Comparison of ENCODE assay signal across 8 cellular contexts in the genomic region with DNA sequence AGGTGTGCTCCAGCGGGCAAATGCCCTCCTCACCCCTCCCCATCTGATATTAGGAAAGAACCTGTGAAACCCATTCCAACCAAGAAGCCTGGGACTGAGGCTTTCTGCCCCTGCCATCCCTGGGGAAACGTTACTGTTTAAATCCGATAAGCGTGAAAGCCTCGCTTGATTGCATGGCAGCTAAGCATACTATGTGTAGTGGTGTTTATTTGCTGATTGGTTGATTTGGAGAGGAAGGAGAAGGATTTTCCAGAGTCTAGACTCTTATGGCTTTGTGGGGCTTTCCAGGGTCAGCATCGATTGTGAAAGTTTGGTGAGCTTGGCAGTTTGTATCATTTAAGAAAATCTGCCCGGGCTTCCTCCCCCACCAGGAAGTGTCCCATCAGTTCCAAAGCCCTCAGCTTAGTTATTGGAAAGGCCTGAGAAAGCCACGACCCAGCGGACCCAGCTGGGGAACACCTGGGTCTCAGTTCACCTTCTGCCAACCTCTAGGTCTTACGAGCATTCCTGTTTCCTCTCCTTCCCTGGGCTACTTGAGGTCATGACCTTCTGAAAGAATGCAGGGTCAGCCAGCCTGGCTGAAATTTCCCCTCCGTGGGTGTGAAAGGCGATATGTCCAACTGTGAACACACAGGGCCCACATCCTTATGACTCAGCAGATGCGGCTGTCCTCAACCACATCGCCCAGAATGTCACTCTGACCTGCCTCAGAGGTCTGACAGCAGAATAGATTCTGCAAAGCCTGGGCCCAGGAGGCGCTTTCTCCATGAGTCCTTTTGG.
DNase-seq lines count a peak whose midpoint lies in the region; ATAC-seq and TF ChIP-seq lines count a peak whose summit lies in the region.

No MANE protein-coding gene starts in this region.

- H3K4me3 ChIP-seq in GM12865 (ENCODE audit: low read depth, low read length) (no peak overlapping the region), testis (no peak overlapping the region)

- 54 to 57% methylated on average over 14 to 15 of the region's 15 CpGs for WGBS in testis, 2 donors

- ATAC-seq in GM21423 (IDR thresholded peaks at IDR 0.05; ENCODE audit: unreplicated experiment) (peak; percentile 58), HG03571 (IDR thresholded peaks at IDR 0.05; ENCODE audit: unreplicated experiment) (peak; percentile 70)

- TF ChIP-seq CTCF in GM12865 (IDR thresholded peaks at IDR 0.05; ENCODE audit: insufficient read depth, low read depth, low read length, missing control alignments) (no peak), testis (IDR thresholded peaks at IDR 0.05) (no peak)

- no peaks in the 10 kb centered on the region for H3K36me3 ChIP-seq in testis (ENCODE audit: low read depth, missing control alignments)

- DNase-seq in GM12865 (ENCODE audit: low read depth) (peak; percentile 97), left kidney (ENCODE audit: low read depth, low spot score) (peak; percentile 79), testis (peak; percentile 50), NCI-H1930 (lab: John Stamatoyannopoulos, UW) (no peak)
- peak; percentile 28 for DNase-seq in activated CD8-positive, alpha-beta memory T cell treated with anti-CD3 and anti-CD28 coated beads, Interleukin-2, amount 50 U/mL, for 4 hours
- no peak for DNase-seq in activated effector memory CD4-positive, alpha-beta T cell treated with Interleukin-2 at 50 U/mL for 16 hours

- H3K4me1 ChIP-seq in testis: peaks cover 18% of the 10 kb centered on the region

- H3K27me3 ChIP-seq in testis: no peaks in the 10 kb centered on the region

- no peak overlapping the region for H3K27ac ChIP-seq in testis

- intact Hi-C loops in testis (cut with DNase I; ENCODE audit: low total_unique reads): no loop called here

- no peak for TF ChIP-seq POLR2A in testis (IDR thresholded peaks at IDR 0.05)

- H3K9me3 ChIP-seq in testis: no peaks in the 10 kb centered on the region

Comparison
In these comparisons a context has a peak if more than half of its experiments do, and no peak if none do; other contexts are left out.
1. DNase-seq: peak in GM12865 (single experiment), activated CD8-positive, alpha-beta memory T cell treated with anti-CD3 and anti-CD28 coated beads, Interleukin-2, amount 50 U/mL, for 4 hours (single experiment), left kidney (single experiment) and testis (single experiment); none in NCI-H1930 (0 of 2) and activated effector memory CD4-positive, alpha-beta T cell treated with Interleukin-2 at 50 U/mL for 16 hours (single experiment).